Comparison of ENCODE assay signal across 1 cellular context in genomic region chr2:156342252-156343095, GRCh38.
TF ChIP-seq lines count a peak whose summit lies in the region.

No MANE protein-coding gene starts in this region.

TF ChIP-seq in HEK293, 187 proteins besides CTCF, POLR2A, EP300 and RAD21 (continued from another document and continues in another):
- TF ChIP-seq PRDM6 (tag by site-specific recombination; IDR thresholded peaks at IDR 0.05) (no peak), ZNF175 (tag by site-specific recombination; IDR thresholded peaks at IDR 0.05) (no peak), ZNF555 (tag by site-specific recombination; conservative IDR thresholded peaks at IDR 0.05) (no peak), INSM2 (tag by site-specific recombination; IDR thresholded peaks at IDR 0.05) (no peak), ZNF830 (tag by site-specific recombination; IDR thresholded peaks at IDR 0.05; ENCODE audit: low read depth) (no peak), YY2 (tag by site-specific recombination; IDR thresholded peaks at IDR 0.05) (no peak), ZNF26 (tag by site-specific recombination; IDR thresholded peaks at IDR 0.05) (no peak), ZXDB (tag by site-specific recombination; IDR thresholded peaks at IDR 0.05) (peak; percentile 11; the same call in 1 of the 2 replicates), ZNF747 (tag by site-specific recombination; IDR thresholded peaks at IDR 0.05) (no peak), IKZF3 (tag by site-specific recombination; IDR thresholded peaks at IDR 0.05) (peak; percentile 80), ZNF404 (tag by site-specific recombination; IDR thresholded peaks at IDR 0.05) (no peak), ZBTB49 (tag by site-specific recombination; IDR thresholded peaks at IDR 0.05; ENCODE audit: low read depth) (no peak), ZFP69B (tag by site-specific recombination; IDR thresholded peaks at IDR 0.05) (no peak), WT1 (tag by site-specific recombination; IDR thresholded peaks at IDR 0.05) (peak; percentile 84), OSR2 (tag by site-specific recombination; IDR thresholded peaks at IDR 0.05) (no peak; the same call in 1 of the 2 replicates), ZNF843 (tag by site-specific recombination; IDR thresholded peaks at IDR 0.05) (no peak), YY1 (tag by site-specific recombination; IDR thresholded peaks at IDR 0.05) (no peak), ZNF211 (tag by site-specific recombination; IDR thresholded peaks at IDR 0.05; ENCODE audit: low read depth) (no peak), REPIN1 (tag by site-specific recombination; IDR thresholded peaks at IDR 0.05; ENCODE audit: low read depth) (no peak), OVOL3 (tag by site-specific recombination; IDR thresholded peaks at IDR 0.05) (no peak), ZNF148 (tag by site-specific recombination; IDR thresholded peaks at IDR 0.05; ENCODE audit: borderline replicate concordance) (no peak), ZNF19 (tag by site-specific recombination; IDR thresholded peaks at IDR 0.05; ENCODE audit: low read depth) (no peak), HOXC10 (CRISPR knock-in tag; IDR thresholded peaks at IDR 0.05) (no peak), ZNF837 (tag by site-specific recombination; IDR thresholded peaks at IDR 0.05) (no peak), ELK4 (IDR thresholded peaks at IDR 0.05; ENCODE audit: borderline replicate concordance, low read depth, low read length) (no peak), KLF10 (tag by site-specific recombination; IDR thresholded peaks at IDR 0.05) (peak; percentile 38; the same call in 1 of the 2 replicates), HOXA7 (CRISPR knock-in tag; IDR thresholded peaks at IDR 0.05; ENCODE audit: borderline replicate concordance) (no peak), PATZ1 (tag by site-specific recombination; IDR thresholded peaks at IDR 0.05) (peak; percentile 66), ZBTB26 (tag by site-specific recombination; optimal IDR thresholded peaks at IDR 0.05) (peak; percentile 68), ZSCAN30 (tag by site-specific recombination; IDR thresholded peaks at IDR 0.05) (peak; percentile 88), ZNF266 (tag by site-specific recombination; IDR thresholded peaks at IDR 0.05; ENCODE audit: low read depth) (no peak), ZSCAN18 (tag by site-specific recombination; IDR thresholded peaks at IDR 0.05) (no peak), SP7 (tag by site-specific recombination; IDR thresholded peaks at IDR 0.05) (peak; percentile 49; the same call in 1 of the 2 replicates), PBX3 (CRISPR knock-in tag; IDR thresholded peaks at IDR 0.05) (no peak), ZNF549 (tag by site-specific recombination; IDR thresholded peaks at IDR 0.05) (no peak), ZNF354C (tag by site-specific recombination; IDR thresholded peaks at IDR 0.05; ENCODE audit: borderline replicate concordance, low read depth) (no peak), ZNF76 (tag by site-specific recombination; IDR thresholded peaks at IDR 0.05; ENCODE audit: borderline replicate concordance, low read depth) (peak; percentile 66), ZFHX2 (tag by site-specific recombination; conservative IDR thresholded peaks at IDR 0.05) (peak; percentile 43), ZNF221 (tag by site-specific recombination; IDR thresholded peaks at IDR 0.05; ENCODE audit: borderline replicate concordance) (no peak), ZNF324 (tag by site-specific recombination; IDR thresholded peaks at IDR 0.05) (no peak), GLIS1 (tag by site-specific recombination; IDR thresholded peaks at IDR 0.05) (peak; percentile 64), ZNF600 (tag by site-specific recombination; IDR thresholded peaks at IDR 0.05) (0 out of 2 replicates have a peak, but pooled peaks have one; percentile 26), ZNF114 (tag by site-specific recombination; IDR thresholded peaks at IDR 0.05) (no peak), ZNF658 (tag by site-specific recombination; IDR thresholded peaks at IDR 0.05) (no peak), ZNF426 (tag by site-specific recombination; IDR thresholded peaks at IDR 0.05) (no peak), ZBTB44 (tag by site-specific recombination; IDR thresholded peaks at IDR 0.05) (no peak), SCRT2 (tag by site-specific recombination; IDR thresholded peaks at IDR 0.05) (no peak)
